Comparison of ENCODE assay signal across 18 cellular contexts in the genomic region with DNA sequence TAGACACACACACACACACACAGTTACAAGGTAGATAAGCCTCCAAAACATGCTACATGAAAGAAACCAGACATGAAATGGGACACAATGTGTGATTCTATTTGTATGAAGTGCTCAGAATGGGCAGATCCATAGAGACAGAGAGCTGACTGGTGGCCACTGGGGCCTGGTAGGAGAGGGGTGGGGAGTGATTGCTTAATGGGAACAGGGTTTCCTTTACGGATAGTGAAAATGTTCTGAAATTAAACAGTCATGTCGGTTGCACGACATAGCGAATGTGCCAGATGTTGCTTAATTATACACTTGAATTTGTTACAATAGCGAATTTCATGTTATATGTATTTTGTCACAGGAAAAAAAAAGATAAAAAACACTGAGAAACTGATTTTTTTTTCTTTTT.
"Had no signal": no experiment of that assay in that cellular context is flagged by ENCODE, and none has a peak within 500 bp of the region (broad histone marks: within the 10 kb centered on the region; RNA-seq: fewer than 3 reads in every experiment).

No MANE protein-coding gene starts in this region.

- DNase-seq: activated CD4-positive, alpha-beta T cell treated with anti-CD3 and anti-CD28 coated beads for 4 hours; activated CD8-positive, alpha-beta memory T cell treated with anti-CD3 and anti-CD28 coated beads, Interleukin-2, amount 50 U/mL, for 48 hours; activated gamma-delta T cell; activated T-cell treated with anti-CD3 and anti-CD28 coated beads, Interleukin-2, amount 50 U/mL, for 72 hours; cortex of kidney; effector memory CD4-positive, alpha-beta T cell; foreskin melanocyte; occipital lobe; stimulated activated CD4-positive, alpha-beta T cell treated with anti-CD3 and anti-CD28 coated beads, Interleukin-15, amount 100 ng/mL, for 24 hours; stimulated activated CD4-positive, alpha-beta T cell treated with anti-CD3 and anti-CD28 coated beads, Interleukin-4, amount 100 ng/mL, for 1 hour; stimulated activated naive CD4-positive, alpha-beta T cell; T-helper 17 cell; trophoblast cell had no signal

- H3K4me3 Mint-ChIP-seq: activated T-cell treated with anti-CD3 and anti-CD28 coated beads, Interleukin-2, amount 50 U/mL, for 72 hours; nephron; T-helper 17 cell; WTC11 had no signal

- H3K27ac ChIP-seq: right atrium auricular region had no signal

- H3K9me3 Mint-ChIP-seq: activated naive CD4-positive, alpha-beta T cell treated with anti-CD3 and anti-CD28 coated beads, Interleukin-2, amount 50 U/mL, for 72 hours; activated T-cell treated with anti-CD3 and anti-CD28 coated beads, Interleukin-2, amount 50 U/mL, for 72 hours; nephron; WTC11 had no signal

- H3K27ac Mint-ChIP-seq: activated naive CD4-positive, alpha-beta T cell treated with anti-CD3 and anti-CD28 coated beads, Interleukin-2, amount 50 U/mL, for 72 hours; activated T-cell treated with anti-CD3 and anti-CD28 coated beads, Interleukin-2, amount 50 U/mL, for 72 hours; progenitor cell of endocrine pancreas; T-helper 17 cell had no signal

- H3K4me3 ChIP-seq: right atrium auricular region had no signal

- H3K27me3 ChIP-seq: right atrium auricular region had no signal

- H3K36me3 Mint-ChIP-seq: activated naive CD4-positive, alpha-beta T cell treated with anti-CD3 and anti-CD28 coated beads, Interleukin-2, amount 50 U/mL, for 72 hours had no signal

- H3K27me3 Mint-ChIP-seq: progenitor cell of endocrine pancreas, T-helper 17 cell had no signal

- ATAC-seq: activated T-cell treated with anti-CD3 and anti-CD28 coated beads, Interleukin-2, amount 50 U/mL, for 72 hours; T-helper 17 cell had no signal
